9 cellular contexts compared by ENCODE assay signal in genomic region chr17:38733315-38734234, GRCh38.
A peak's percentile ranks its signal among the peaks of the same experiment; 100 is the strongest.
DNase-seq lines count a peak whose midpoint lies in the region; ATAC-seq, FAIRE-seq and TF ChIP-seq lines count a peak whose summit lies in the region.
"Had no signal": no experiment of that assay in that cellular context is flagged by ENCODE, and none has a peak within 500 bp of the region (broad histone marks: within the 10 kb centered on the region; RNA-seq: fewer than 3 reads in every experiment).

No MANE protein-coding gene starts in this region.

- peaks cover 2% of the 10 kb centered on the region for H3K27me3 Mint-ChIP-seq in activated naive CD8-positive, alpha-beta T cell treated with anti-CD3 and anti-CD28 coated beads, Interleukin-2, amount 50 U/mL, for 24 hours
- no peaks in the 10 kb centered on the region for H3K27me3 Mint-ChIP-seq in nephron progenitor cell (ENCODE audit: low read depth, poor library complexity)

- peak overlapping the region; percentile 95 for H3K27ac Mint-ChIP-seq in activated naive CD8-positive, alpha-beta T cell treated with anti-CD3 and anti-CD28 coated beads, Interleukin-2, amount 50 U/mL, for 24 hours
- H3K27ac Mint-ChIP-seq in nephron progenitor cell: peak overlapping the region; percentile 48

- H3K36me3 Mint-ChIP-seq in activated naive CD8-positive, alpha-beta T cell treated with anti-CD3 and anti-CD28 coated beads, Interleukin-2, amount 50 U/mL, for 24 hours (ENCODE audit: low read depth): peaks cover 10% of the 10 kb centered on the region
- peaks cover 34% of the 10 kb centered on the region for H3K36me3 Mint-ChIP-seq in nephron progenitor cell (ENCODE audit: low read depth)

- no peaks in the 10 kb centered on the region for H3K9me3 Mint-ChIP-seq in activated naive CD8-positive, alpha-beta T cell treated with anti-CD3 and anti-CD28 coated beads, Interleukin-2, amount 50 U/mL, for 24 hours
- no peaks in the 10 kb centered on the region for H3K9me3 Mint-ChIP-seq in nephron progenitor cell

- DNase-seq in D721Med (ENCODE audit: insufficient read length, low spot score): no peak
- DNase-seq in HuH-7 (ENCODE audit: low spot score): peak; percentile 67
- DNase-seq in activated naive CD8-positive, alpha-beta T cell treated with anti-CD3 and anti-CD28 coated beads, Interleukin-2, amount 50 U/mL, for 24 hours: no peak
- no peak for DNase-seq in nephron progenitor cell
- DNase-seq in NCI-H2227 treated with DMSO at 0.1 percent for 48 hours (lab: John Stamatoyannopoulos, UW): no peak
- DNase-seq in NCI-H748 treated with DMSO at 0.1 percent for 48 hours (lab: John Stamatoyannopoulos, UW): no peak
- DNase-seq: effector CD4-positive, alpha-beta T cell had no signal

- peaks cover 51% of the 10 kb centered on the region for H3K4me1 Mint-ChIP-seq in activated naive CD8-positive, alpha-beta T cell treated with anti-CD3 and anti-CD28 coated beads, Interleukin-2, amount 50 U/mL, for 24 hours
- peaks cover 32% of the 10 kb centered on the region for H3K4me1 Mint-ChIP-seq in nephron progenitor cell

- TF ChIP-seq CTCF in D721Med (IDR thresholded peaks at IDR 0.05; ENCODE audit: insufficient read depth, missing control alignments) (peak; percentile 28), nephron progenitor cell (IDR thresholded peaks at IDR 0.05) (peak; percentile 11)

- peak overlapping the region; percentile 99 for H3K4me3 Mint-ChIP-seq in activated naive CD8-positive, alpha-beta T cell treated with anti-CD3 and anti-CD28 coated beads, Interleukin-2, amount 50 U/mL, for 24 hours
- H3K4me3 Mint-ChIP-seq in nephron progenitor cell: no peak overlapping the region

- FAIRE-seq in D721Med (lab: Jason Lieb, UNC): no peak

- no peak for ATAC-seq in activated naive CD8-positive, alpha-beta T cell treated with anti-CD3 and anti-CD28 coated beads, Interleukin-2, amount 50 U/mL, for 24 hours
- ATAC-seq in HG03457 (IDR thresholded peaks at IDR 0.05; ENCODE audit: unreplicated experiment) (no peak), GM19467 (IDR thresholded peaks at IDR 0.05; ENCODE audit: unreplicated experiment) (no peak)
